1 cellular context compared by ENCODE assay signal in the genomic region with DNA sequence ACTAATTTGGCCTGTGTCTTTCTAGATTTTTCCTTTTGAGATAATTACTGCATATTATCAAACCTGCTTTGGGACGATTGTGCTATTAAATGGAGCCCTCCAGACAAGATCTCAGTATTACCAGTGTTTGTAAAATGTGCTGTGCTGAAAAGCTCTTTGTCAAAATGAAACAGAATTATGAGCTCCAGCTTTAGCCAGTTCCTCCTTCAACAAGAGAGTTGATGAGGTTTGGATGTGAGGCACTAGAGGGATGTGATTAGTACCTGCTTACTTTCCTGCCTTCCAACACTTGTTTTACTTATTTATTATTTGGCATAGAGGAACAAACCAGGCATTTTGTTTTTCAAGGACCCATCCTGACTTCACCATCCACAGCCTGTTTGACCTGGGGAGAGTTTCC.
TF ChIP-seq lines count a peak whose summit lies in the region.

No MANE protein-coding gene starts in this region.

TF ChIP-seq in SK-N-SH treated with all-trans-retinoic acid at 6 μM for 48 hours, 23 proteins besides CTCF, POLR2A, EP300 and RAD21 (continued from another document):
- no peak for TF ChIP-seq TSHZ2 (CRISPR knock-in tag; IDR thresholded peaks at IDR 0.05)
- no peak for TF ChIP-seq CSRNP3 (CRISPR knock-in tag; IDR thresholded peaks at IDR 0.05)
